22 cellular contexts compared by ENCODE assay signal in genomic region chr2:154437104-154437503, GRCh38.
A peak's percentile ranks its signal among the peaks of the same experiment; 100 is the strongest.
DNase-seq lines count a peak whose midpoint lies in the region; ATAC-seq and TF ChIP-seq lines count a peak whose summit lies in the region.
"Had no signal": no experiment of that assay in that cellular context is flagged by ENCODE, and none has a peak within 500 bp of the region (broad histone marks: within the 10 kb centered on the region; RNA-seq: fewer than 3 reads in every experiment).

No MANE protein-coding gene starts in this region.

- intact Hi-C loops in CD4-positive, alpha-beta T cell (cut with DNase I, micrococcal nuclease) = no loop called here
- intact Hi-C loops in naive thymus-derived CD4-positive, alpha-beta T cell (cut with micrococcal nuclease) = loop anchor here in 1 of 2 donors (1.0 to 5.0 kb wide), 3 partner anchors 10 to 1480 kb away; no protein-coding TSS in a partner anchor

- no peaks in the 10 kb centered on the region for H3K79me1 ChIP-seq in neuronal stem cell (ENCODE audit: low read depth, low read length)

- H2BK120ac ChIP-seq in neuronal stem cell (ENCODE audit: low read depth, low read length) = no peak overlapping the region

- H3K4me3 Mint-ChIP-seq in activated T-cell treated with anti-CD3 and anti-CD28 coated beads, Interleukin-2, amount 50 U/mL, for 72 hours = peak overlapping the region; percentile 6 to 65
- H3K4me3 Mint-ChIP-seq in activated T-cell treated with anti-CD3 and anti-CD28 coated beads, Interleukin-2, amount 50 U/mL, for 4 hours = no peak overlapping the region
- peak overlapping the region; percentile 59 for H3K4me3 Mint-ChIP-seq in CD4-positive, alpha-beta T cell
- peak overlapping the region in 8 of 10 donors; percentile 25 to 69 (median 59) for H3K4me3 Mint-ChIP-seq in naive thymus-derived CD4-positive, alpha-beta T cell
- no peak overlapping the region for H3K4me3 Mint-ChIP-seq in immature natural killer cell
- H3K4me3 Mint-ChIP-seq: HFFc6 had no signal

- H3K4me1 Mint-ChIP-seq in activated T-cell treated with anti-CD3 and anti-CD28 coated beads, Interleukin-2, amount 50 U/mL, for 72 hours (ENCODE audit: low read depth) = no peaks in the 10 kb centered on the region
- H3K4me1 Mint-ChIP-seq in activated T-cell treated with anti-CD3 and anti-CD28 coated beads, Interleukin-2, amount 50 U/mL, for 4 hours (ENCODE audit: low read depth) = no peaks in the 10 kb centered on the region
- H3K4me1 Mint-ChIP-seq in CD4-positive, alpha-beta T cell (ENCODE audit: low read depth) = peaks cover 13% of the 10 kb centered on the region
- peaks cover 0 to 19% (median 11%) of the 10 kb centered on the region in 7 donors for H3K4me1 Mint-ChIP-seq in naive thymus-derived CD4-positive, alpha-beta T cell
- H3K4me1 Mint-ChIP-seq in immature natural killer cell = no peaks in the 10 kb centered on the region

- H3K4me2 ChIP-seq in neuronal stem cell (ENCODE audit: insufficient read depth, low read length, poor library complexity, severe bottlenecking) = no peak overlapping the region

- H3K27me3 ChIP-seq in CD4-positive, alpha-beta T cell (ENCODE audit: control insufficient read depth, insufficient read depth, low read length) = no peaks in the 10 kb centered on the region
- no peaks in the 10 kb centered on the region for H3K27me3 ChIP-seq in naive thymus-derived CD4-positive, alpha-beta T cell (ENCODE audit: control insufficient read depth in 2 of 2, insufficient read depth in 2 of 2, low read length in 2 of 2)
- H3K27me3 ChIP-seq in neuronal stem cell (ENCODE audit: control insufficient read depth in 3 of 3, insufficient read depth in 3 of 3, low read depth in 1 of 3, low read length in 3 of 3) = no peaks in the 10 kb centered on the region
- H3K27me3 ChIP-seq: BE2C, MG63 had no signal

- H3K9me3 Mint-ChIP-seq in activated T-cell treated with anti-CD3 and anti-CD28 coated beads, Interleukin-2, amount 50 U/mL, for 72 hours = no peaks in the 10 kb centered on the region
- no peaks in the 10 kb centered on the region for H3K9me3 Mint-ChIP-seq in activated T-cell treated with anti-CD3 and anti-CD28 coated beads, Interleukin-2, amount 50 U/mL, for 4 hours
- H3K9me3 Mint-ChIP-seq in CD4-positive, alpha-beta T cell = no peaks in the 10 kb centered on the region
- H3K9me3 Mint-ChIP-seq in naive thymus-derived CD4-positive, alpha-beta T cell = peaks cover 0 to 4% (median 0%) of the 10 kb centered on the region in 11 donors
- peaks cover 2 to 18% (median 8%) of the 10 kb centered on the region in 6 donors for H3K9me3 Mint-ChIP-seq in immature natural killer cell

- H3K27ac Mint-ChIP-seq in activated T-cell treated with anti-CD3 and anti-CD28 coated beads, Interleukin-2, amount 50 U/mL, for 72 hours = no peak overlapping the region
- peak overlapping the region; percentile 65 for H3K27ac Mint-ChIP-seq in CD4-positive, alpha-beta T cell
- H3K27ac Mint-ChIP-seq in naive thymus-derived CD4-positive, alpha-beta T cell = peak overlapping the region in 4 of 9 donors; percentile 52 to 82 (median 60)
- no peak overlapping the region for H3K27ac Mint-ChIP-seq in immature natural killer cell
- H3K27ac Mint-ChIP-seq: HFFc6 had no signal

- H4K91ac ChIP-seq in neuronal stem cell (ENCODE audit: low read depth, low read length, poor library complexity) = no peak overlapping the region

- H3K27ac ChIP-seq in CD4-positive, alpha-beta T cell (ENCODE audit: low read depth, low read length) = no peak overlapping the region
- H3K27ac ChIP-seq in naive thymus-derived CD4-positive, alpha-beta T cell (ENCODE audit: low read depth, low read length) = no peak overlapping the region
- H3K27ac ChIP-seq in neuronal stem cell (replicated peaks; ENCODE audit: low read length) = no peak overlapping the region
- H3K27ac ChIP-seq: SK-N-MC had no signal

- no peak overlapping the region for H2AK5ac ChIP-seq in neuronal stem cell (ENCODE audit: low read depth, low read length)

- H3K23ac ChIP-seq in neuronal stem cell (ENCODE audit: low read depth, low read length, poor library complexity) = no peak overlapping the region

- no peak overlapping the region for H2AFZ ChIP-seq in neuronal stem cell (ENCODE audit: low read length)

- H3K4me3 ChIP-seq in naive thymus-derived CD4-positive, alpha-beta T cell (ENCODE audit: low read length) = no peak overlapping the region
- no peak overlapping the region for H3K4me3 ChIP-seq in neuronal stem cell (ENCODE audit: low read length in 2 of 2)
- H3K4me3 ChIP-seq: MG63, SK-N-MC had no signal

- H2BK12ac ChIP-seq in neuronal stem cell (ENCODE audit: low read length) = no peak overlapping the region

- CTCF ChIA-PET in CD4-positive, alpha-beta T cell (lab: Charles Lee) = no interaction called here
- CTCF ChIA-PET in naive thymus-derived CD4-positive, alpha-beta T cell (lab: Charles Lee) = interaction anchor here (1.4 kb wide), 1 partner anchor 10 kb away, joined by 4 read pairs; no protein-coding TSS in a partner anchor

- H2BK15ac ChIP-seq in neuronal stem cell (ENCODE audit: low read length) = no peak overlapping the region

- no peaks in the 10 kb centered on the region for H3K36me3 Mint-ChIP-seq in activated T-cell treated with anti-CD3 and anti-CD28 coated beads, Interleukin-2, amount 50 U/mL, for 72 hours (ENCODE audit: insufficient read depth in 2 of 2)
- no peaks in the 10 kb centered on the region for H3K36me3 Mint-ChIP-seq in activated T-cell treated with anti-CD3 and anti-CD28 coated beads, Interleukin-2, amount 50 U/mL, for 4 hours (ENCODE audit: insufficient read depth)
- H3K36me3 Mint-ChIP-seq in CD4-positive, alpha-beta T cell (ENCODE audit: low read depth) = no peaks in the 10 kb centered on the region
- no peaks in the 10 kb centered on the region for H3K36me3 Mint-ChIP-seq in naive thymus-derived CD4-positive, alpha-beta T cell
- no peaks in the 10 kb centered on the region for H3K36me3 Mint-ChIP-seq in immature natural killer cell

- no peaks in the 10 kb centered on the region for H3K4me1 ChIP-seq in naive thymus-derived CD4-positive, alpha-beta T cell (ENCODE audit: control insufficient read depth in 2 of 2, insufficient read depth in 2 of 2, low read length in 2 of 2)
- no peaks in the 10 kb centered on the region for H3K4me1 ChIP-seq in neuronal stem cell (ENCODE audit: control insufficient read depth in 2 of 2, insufficient read depth in 1 of 2, low read depth in 1 of 2, low read length in 2 of 2)
- H3K4me1 ChIP-seq: BE2C had no signal

- no peak for DNase-seq in activated T-cell treated with anti-CD3 and anti-CD28 coated beads, Interleukin-2, amount 50 U/mL, for 72 hours
- no peak for DNase-seq in activated T-cell treated with anti-CD3 and anti-CD28 coated beads, Interleukin-2, amount 50 U/mL, for 4 hours
- DNase-seq in CD4-positive, alpha-beta T cell = no peak
- DNase-seq in MV-4-11 (lab: John Stamatoyannopoulos, UW) = peak; percentile 43
- DNase-seq in naive thymus-derived CD4-positive, alpha-beta T cell = peak in 4 of 9 donors; percentile 6 to 40 (median 23)
- DNase-seq in immature natural killer cell = no peak
- DNase-seq in neuronal stem cell (ENCODE audit: low spot score) = no peak
- DNase-seq: BE2C; DMS79; H7; HFFc6; MG63; NCI-H1092 treated with DMSO at 0.1 percent for 48 hours; NCI-H146; NCI-H2029 treated with DMSO at 0.1 percent for 48 hours; NCI-H510A; NCI-H748 treated with DMSO at 0.1 percent for 48 hours; NK-92 treated with Interleukin-12 subunit alpha and Interleukin-12 subunit beta, amount 100 ng/mL, for 24 hours; Right ventricle myocardium superior had no signal

- TF ChIP-seq CTCF in CD4-positive, alpha-beta T cell (IDR thresholded peaks at IDR 0.05) = no peak

- no peaks in the 10 kb centered on the region for H3K36me3 ChIP-seq in naive thymus-derived CD4-positive, alpha-beta T cell (ENCODE audit: control insufficient read depth in 2 of 3, insufficient read depth in 3 of 3, low read length in 3 of 3)
- no peaks in the 10 kb centered on the region for H3K36me3 ChIP-seq in neuronal stem cell (replicated peaks in 1 of 2; ENCODE audit: control insufficient read depth in 2 of 2, insufficient read depth in 2 of 2, low read length in 2 of 2)
- H3K36me3 ChIP-seq: BE2C, MG63 had no signal

- H3K18ac ChIP-seq in neuronal stem cell (ENCODE audit: low read length) = no peak overlapping the region

- H2BK5ac ChIP-seq in neuronal stem cell (ENCODE audit: low read length) = no peak overlapping the region

- no peaks in the 10 kb centered on the region for H3K27me3 Mint-ChIP-seq in activated T-cell treated with anti-CD3 and anti-CD28 coated beads, Interleukin-2, amount 50 U/mL, for 72 hours (ENCODE audit: low read depth)
- H3K27me3 Mint-ChIP-seq in activated T-cell treated with anti-CD3 and anti-CD28 coated beads, Interleukin-2, amount 50 U/mL, for 4 hours (ENCODE audit: low read depth) = no peaks in the 10 kb centered on the region
- no peaks in the 10 kb centered on the region for H3K27me3 Mint-ChIP-seq in CD4-positive, alpha-beta T cell
- no peaks in the 10 kb centered on the region for H3K27me3 Mint-ChIP-seq in naive thymus-derived CD4-positive, alpha-beta T cell
- H3K27me3 Mint-ChIP-seq in immature natural killer cell (ENCODE audit: low read depth in 3 of 3) = peaks cover 0 to 2% (median 0%) of the 10 kb centered on the region in 3 donors

- no peak overlapping the region for H3K14ac ChIP-seq in neuronal stem cell (ENCODE audit: low read length)

- WGBS in neuronal stem cell (ENCODE audit: extremely low coverage in 2 of 2, insufficient read length in 2 of 2, insufficient replicate concordance in 1 of 2), 2 donors = no CpG with 5 or more reads among the region's 8 CpGs

- no peak overlapping the region for H3K9ac ChIP-seq in neuronal stem cell (ENCODE audit: low read depth, low read length, poor library complexity)

- H3K4ac ChIP-seq in neuronal stem cell (ENCODE audit: low read length) = no peak overlapping the region

- no peak overlapping the region for H4K8ac ChIP-seq in neuronal stem cell (ENCODE audit: low read depth, low read length)

- no peaks in the 10 kb centered on the region for H3K9me3 ChIP-seq in CD4-positive, alpha-beta T cell (ENCODE audit: control insufficient read depth, low read length)
- H3K9me3 ChIP-seq in naive thymus-derived CD4-positive, alpha-beta T cell (ENCODE audit: control insufficient read depth in 2 of 3, low read length in 3 of 3) = no peaks in the 10 kb centered on the region
- no peaks in the 10 kb centered on the region for H3K9me3 ChIP-seq in neuronal stem cell (replicated peaks in 1 of 2; ENCODE audit: control insufficient read depth in 2 of 2, insufficient read depth in 1 of 2, low read depth in 1 of 2, low read length in 2 of 2)
- H3K9me3 ChIP-seq: BE2C, MG63 had no signal

- POLR2A ChIA-PET in CD4-positive, alpha-beta T cell (lab: Charles Lee) = interaction anchor here (1.4 to 2.7 kb wide), 2 partner anchors 8 to 10 kb away, joined by 4 to 13 read pairs; no protein-coding TSS in a partner anchor
- POLR2A ChIA-PET in naive thymus-derived CD4-positive, alpha-beta T cell (lab: Charles Lee) = interaction anchor here (0.7 kb wide), 1 partner anchor 9 kb away, joined by 3 read pairs; no protein-coding TSS in a partner anchor

- ATAC-seq in activated T-cell treated with anti-CD3 and anti-CD28 coated beads, Interleukin-2, amount 50 U/mL, for 72 hours (replicated peaks in 1 of 2) = no peak
- ATAC-seq in activated T-cell treated with anti-CD3 and anti-CD28 coated beads, Interleukin-2, amount 50 U/mL, for 4 hours = no peak
- peak; percentile 65 for ATAC-seq in CD4-positive, alpha-beta T cell (ENCODE audit: poor library complexity)
- ATAC-seq in naive thymus-derived CD4-positive, alpha-beta T cell = peak; percentile 37
- ATAC-seq in GM19463 (IDR thresholded peaks at IDR 0.05; ENCODE audit: unreplicated experiment) = no peak
- ATAC-seq: HepG2 had no signal

Comparison
In these comparisons a context has a peak if more than half of its experiments do, and no peak if none do; other contexts are left out.
1. H3K4me3 Mint-ChIP-seq: peak in activated T-cell treated with anti-CD3 and anti-CD28 coated beads, Interleukin-2, amount 50 U/mL, for 72 hours (2 of 2), CD4-positive, alpha-beta T cell (single experiment) and naive thymus-derived CD4-positive, alpha-beta T cell (8 of 10); none in activated T-cell treated with anti-CD3 and anti-CD28 coated beads, Interleukin-2, amount 50 U/mL, for 4 hours (single experiment) and immature natural killer cell (0 of 5).
2. ATAC-seq: peak in CD4-positive, alpha-beta T cell (single experiment) and naive thymus-derived CD4-positive, alpha-beta T cell (single experiment); none in activated T-cell treated with anti-CD3 and anti-CD28 coated beads, Interleukin-2, amount 50 U/mL, for 72 hours (0 of 2), activated T-cell treated with anti-CD3 and anti-CD28 coated beads, Interleukin-2, amount 50 U/mL, for 4 hours (0 of 2) and GM19463 (single experiment).